In genomic region chr14:104685998-104686610, GRCh38 we compare ENCODE assay signal across 1 cellular context.
TF ChIP-seq lines count a peak whose summit lies in the region.

No MANE protein-coding gene starts in this region.

TF ChIP-seq in IMR-90, 13 proteins besides CTCF, POLR2A, EP300 and RAD21:
- TF ChIP-seq SMC3 (IDR thresholded peaks at IDR 0.05; ENCODE audit: low read depth, low read length), result no peak
- TF ChIP-seq FOS (IDR thresholded peaks at IDR 0.05; ENCODE audit: low read depth, low read length), result no peak
- no peak for TF ChIP-seq CEBPB (IDR thresholded peaks at IDR 0.05; ENCODE audit: low read depth, low read length)
- no peak for TF ChIP-seq RFX5 (IDR thresholded peaks at IDR 0.05; ENCODE audit: low read depth, low read length)
- no peak for TF ChIP-seq USF2 (IDR thresholded peaks at IDR 0.05; ENCODE audit: low read depth, low read length)
- TF ChIP-seq MAFK (IDR thresholded peaks at IDR 0.05; ENCODE audit: low read depth, low read length), result no peak
- no peak for TF ChIP-seq BHLHE40 (IDR thresholded peaks at IDR 0.05; ENCODE audit: low read depth, low read length)
- no peak for TF ChIP-seq NFE2L2 (IDR thresholded peaks at IDR 0.05; ENCODE audit: low read depth, low read length)
- TF ChIP-seq RCOR1 (IDR thresholded peaks at IDR 0.05; ENCODE audit: insufficient replicate concordance, low read length), result no peak
- no peak for TF ChIP-seq MAZ (IDR thresholded peaks at IDR 0.05; ENCODE audit: borderline replicate concordance, low read depth, low read length)
